Comparison of ENCODE assay signal across 9 cellular contexts in genomic region chr20:43752561-43753301, GRCh38. TPM values are rescaled to one million over a fixed set of nuclear protein-coding genes. Genes with fewer than 3 reads are reported as not detected.
DNase-seq lines count a peak whose midpoint lies in the region; ATAC-seq and TF ChIP-seq lines count a peak whose summit lies in the region.
"Had no signal": no experiment of that assay in that cellular context is flagged by ENCODE, and none has a peak within 500 bp of the region (broad histone marks: within the 10 kb centered on the region; RNA-seq: fewer than 3 reads in every experiment).

No MANE protein-coding gene starts in this region.

- H3K9me3 Mint-ChIP-seq in osteocyte (ENCODE audit: unreplicated experiment) = no peaks in the 10 kb centered on the region

- in situ Hi-C loops in G401 (cut with HindIII; ENCODE audit: low sequenced_read_pairs) = no loop called here

- H3K79me2 ChIP-seq in ACC112 (ENCODE audit: control insufficient read depth, insufficient read depth, low read length, unreplicated experiment) = no peaks in the 10 kb centered on the region

- H3K27ac Mint-ChIP-seq in osteocyte (ENCODE audit: unreplicated experiment) = no peak overlapping the region

- no peak overlapping the region for H3K4me3 Mint-ChIP-seq in osteocyte (ENCODE audit: unreplicated experiment)

- H3K27me3 ChIP-seq in ACC112 (ENCODE audit: insufficient read depth, low read length) (no peaks in the 10 kb centered on the region), BE2C (no peaks in the 10 kb centered on the region)

- TF ChIP-seq CTCF in osteocyte (IDR thresholded peaks at IDR 0.05) = no peak
- TF ChIP-seq CTCF in BE2C (IDR thresholded peaks at IDR 0.05; ENCODE audit: low read depth, low read length) = no peak

- no peak overlapping the region for H2AFZ ChIP-seq in ACC112 (ENCODE audit: low read length, unreplicated experiment)

- no peaks in the 10 kb centered on the region for H3K9me3 ChIP-seq in BE2C

- H3K36me3 Mint-ChIP-seq in osteocyte (ENCODE audit: unreplicated experiment) = no peaks in the 10 kb centered on the region

- H3K4me1 ChIP-seq in ACC112 (ENCODE audit: control insufficient read depth, insufficient read depth, low read length, unreplicated experiment) (peaks cover 16% of the 10 kb centered on the region), BE2C (no peaks in the 10 kb centered on the region; the same call in 1 of the 2 replicates)

- DNase-seq in SIG-M5 treated with dmso at 0.1 percent for 504 hours (lab: John Stamatoyannopoulos, UW; ENCODE audit: unreplicated experiment) = peak; percentile 86
- DNase-seq in fibroblast of peridontal ligament (ENCODE audit: extremely low read depth) = peak; percentile 85
- no peak for DNase-seq in osteocyte (ENCODE audit: extremely low spot score, unreplicated experiment)
- DNase-seq in BE2C = no peak
- DNase-seq in G401 (ENCODE audit: low spot score) = no peak

- peaks cover 19% of the 10 kb centered on the region for H3K27me3 Mint-ChIP-seq in osteocyte (ENCODE audit: unreplicated experiment)

- peak overlapping the region; percentile 24; the same call in 1 of the 2 replicates for H3K27ac ChIP-seq in ACC112 (ENCODE audit: low read depth, low read length)

- peaks cover 1% of the 10 kb centered on the region for H3K4me1 Mint-ChIP-seq in osteocyte (ENCODE audit: unreplicated experiment)

- ATAC-seq in GM18511 (IDR thresholded peaks at IDR 0.05; ENCODE audit: unreplicated experiment) = peak; percentile 63
- peak; percentile 55 for ATAC-seq in HG02943 (IDR thresholded peaks at IDR 0.05; ENCODE audit: low read depth, unreplicated experiment)

- no peaks in the 10 kb centered on the region for H3K36me3 ChIP-seq in ACC112 (ENCODE audit: insufficient read depth, low read length)
- no peaks in the 10 kb centered on the region for H3K36me3 ChIP-seq in BE2C

- H3K4me3 ChIP-seq in ACC112 (ENCODE audit: low read depth, low read length) (no peak overlapping the region), BE2C (ENCODE audit: low read depth, low read length) (no peak overlapping the region)

RNA-seq across cellular contexts. Expression of gene GTSF1L, which starts 25.9 kb away (rescaled TPM):
- not detected in 2 replicates for total RNA-seq in osteocyte
- not detected for polyA plus RNA-seq in BE2C (2012; ENCODE audit: insufficient read depth, insufficient read length, low read depth)
- not detected in 2 replicates for total RNA-seq in G401 (2014; rRNA removed; shearing (Covaris generic))
- total RNA-seq: bronchial epithelial cell had no signal

Comparison
In these comparisons a context has a peak if more than half of its experiments do, and no peak if none do; other contexts are left out.
1. DNase-seq: peak in SIG-M5 treated with dmso at 0.1 percent for 504 hours (single experiment) and fibroblast of peridontal ligament (single experiment); none in osteocyte (single experiment), BE2C (single experiment) and G401 (single experiment).